ENCODE assay signal across 8 cellular contexts in the genomic region with DNA sequence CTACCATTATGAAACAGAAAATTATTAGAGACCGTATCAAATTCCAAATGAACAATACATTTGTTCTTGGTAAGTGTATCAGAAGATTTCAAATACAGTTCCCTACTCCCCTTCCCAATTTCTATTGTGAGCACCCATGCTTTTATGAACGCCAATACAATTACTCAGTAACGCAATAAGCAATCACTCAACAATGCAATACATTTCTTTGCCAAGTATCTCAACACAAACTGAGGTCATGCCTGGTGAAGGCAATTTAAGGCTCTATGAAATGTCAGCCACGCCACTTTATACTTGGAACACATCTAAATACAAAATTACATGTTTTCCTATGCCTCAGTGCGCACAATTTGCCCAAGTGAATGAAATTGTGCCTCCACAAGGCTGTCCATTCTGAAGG. TPM values are rescaled to one million over a fixed set of nuclear protein-coding genes. Genes with fewer than 3 reads are reported as not detected.
DNase-seq lines count a peak whose midpoint lies in the region; TF ChIP-seq lines count a peak whose summit lies in the region.

No MANE protein-coding gene starts in this region.

- H3K4me1 ChIP-seq in ascending aorta (no peaks in the 10 kb centered on the region), stomach smooth muscle (ENCODE audit: control insufficient read depth, insufficient read depth, low read length) (peaks cover 6% of the 10 kb centered on the region)

- no peaks in the 10 kb centered on the region for H3K27me3 Mint-ChIP-seq in activated CD4-positive, alpha-beta T cell treated with anti-CD3 and anti-CD28 coated beads, Interleukin-2, amount 10 ng/mL, durations not matched to agents 24 days and 14 days

- H3K9me3 Mint-ChIP-seq in activated CD4-positive, alpha-beta T cell treated with anti-CD3 and anti-CD28 coated beads, Interleukin-2, amount 10 ng/mL, durations not matched to agents 24 days and 14 days: no peaks in the 10 kb centered on the region

- intact Hi-C loops in activated CD4-positive, alpha-beta T cell treated with anti-CD3 and anti-CD28 coated beads, Interleukin-2, amount 10 ng/mL, durations not matched to agents 24 days and 14 days (cut with micrococcal nuclease): loop anchor here (5.0 to 10.0 kb wide), 2 partner anchors 779 to 1902 kb away; partner anchors contain the start of genes PUDP and STS
- intact Hi-C loops in ascending aorta (cut with DNase I): no loop called here

- H3K4me3 ChIP-seq in ascending aorta (peak overlapping the region; percentile 71 to 87), kidney epithelial cell (ENCODE audit: low read depth, low read length) (peak overlapping the region; percentile 64), stomach smooth muscle (ENCODE audit: low read length in 2 of 2) (peak overlapping the region; percentile 63 to 85)

- H3K4me1 Mint-ChIP-seq in activated CD4-positive, alpha-beta T cell treated with anti-CD3 and anti-CD28 coated beads, Interleukin-2, amount 10 ng/mL, durations not matched to agents 24 days and 14 days: peaks cover 5% of the 10 kb centered on the region

- H3K36me3 ChIP-seq in ascending aorta (peaks cover 3 to 9% of the 10 kb centered on the region in 2 donors), kidney epithelial cell (ENCODE audit: control insufficient read depth, insufficient read depth, low read length) (no peaks in the 10 kb centered on the region), stomach smooth muscle (ENCODE audit: control insufficient read depth in 2 of 2, insufficient read depth in 2 of 2, low read length in 2 of 2) (peaks cover 0 to under 1% of the 10 kb centered on the region in 2 donors)

- no peak overlapping the region for H3K27ac Mint-ChIP-seq in activated CD4-positive, alpha-beta T cell treated with anti-CD3 and anti-CD28 coated beads, Interleukin-2, amount 10 ng/mL, durations not matched to agents 24 days and 14 days

- no peaks in the 10 kb centered on the region for H3K9me3 ChIP-seq in ascending aorta
- no peaks in the 10 kb centered on the region for H3K9me3 ChIP-seq in stomach smooth muscle (ENCODE audit: control insufficient read depth in 2 of 2, low read length in 2 of 2)

- peak overlapping the region; percentile 60 to 73 for H3K9ac ChIP-seq in stomach smooth muscle (ENCODE audit: low read length in 2 of 2)

- peak overlapping the region; percentile 89 for H3K4me3 Mint-ChIP-seq in activated CD4-positive, alpha-beta T cell treated with anti-CD3 and anti-CD28 coated beads, Interleukin-2, amount 10 ng/mL, durations not matched to agents 24 days and 14 days

- DNase-seq in activated CD4-positive, alpha-beta T cell treated with anti-CD3 and anti-CD28 coated beads, Interleukin-2, amount 10 ng/mL, durations not matched to agents 24 days and 14 days: no peak
- DNase-seq in activated CD4-positive, alpha-beta T cell treated with anti-CD3 and anti-CD28 coated beads for 48 hours: no peak
- DNase-seq in ascending aorta (ENCODE audit: low spot score in 2 of 2) (no peak), kidney epithelial cell (ENCODE audit: low read depth) (no peak), SIG-M5 treated with dmso at 0.1 percent for 504 hours (lab: John Stamatoyannopoulos, UW; ENCODE audit: unreplicated experiment) (no peak), NCI-H1694 treated with DMSO at 0.1 percent for 48 hours (lab: John Stamatoyannopoulos, UW) (no peak), nucleus accumbens (lab: John Stamatoyannopoulos, UW) (no peak)

- peak overlapping the region; percentile 49 to 66 for H3K27ac ChIP-seq in ascending aorta
- H3K27ac ChIP-seq in stomach smooth muscle (ENCODE audit: low read length): no peak overlapping the region

- TF ChIP-seq CTCF in ascending aorta (IDR thresholded peaks at IDR 0.05) (no peak), kidney epithelial cell (IDR thresholded peaks at IDR 0.05; ENCODE audit: insufficient read depth, low read length, poor library complexity, severe bottlenecking) (no peak)

- H3K36me3 Mint-ChIP-seq in activated CD4-positive, alpha-beta T cell treated with anti-CD3 and anti-CD28 coated beads, Interleukin-2, amount 10 ng/mL, durations not matched to agents 24 days and 14 days (ENCODE audit: low read depth): peaks cover 4% of the 10 kb centered on the region

- H3K27me3 ChIP-seq in ascending aorta (no peaks in the 10 kb centered on the region), kidney epithelial cell (ENCODE audit: control insufficient read depth, insufficient read depth, low read length) (no peaks in the 10 kb centered on the region), stomach smooth muscle (ENCODE audit: control insufficient read depth in 1 of 2, insufficient read depth in 2 of 2, low read length in 2 of 2) (no peaks in the 10 kb centered on the region)

RNA-seq across cellular contexts. Expression of gene PNPLA4, which starts 0.7 kb away (rescaled TPM):
- total RNA-seq in activated CD4-positive, alpha-beta T cell treated with anti-CD3 and anti-CD28 coated beads, Interleukin-2, amount 10 ng/mL, durations not matched to agents 24 days and 14 days: 6.5 and 7.6 TPM in 2 replicates
- total RNA-seq in ascending aorta (7.2 TPM), kidney epithelial cell (19.0 and 21.0 TPM in 2 replicates)
